1 cellular context compared by ENCODE assay signal in genomic region chr5:136053336-136054121, GRCh38.
TF ChIP-seq lines count a peak whose summit lies in the region.

No MANE protein-coding gene starts in this region.

TF ChIP-seq in K562, 482 proteins besides CTCF, POLR2A, EP300 and RAD21 (continued from another document):
- TF ChIP-seq, protein P1, sequence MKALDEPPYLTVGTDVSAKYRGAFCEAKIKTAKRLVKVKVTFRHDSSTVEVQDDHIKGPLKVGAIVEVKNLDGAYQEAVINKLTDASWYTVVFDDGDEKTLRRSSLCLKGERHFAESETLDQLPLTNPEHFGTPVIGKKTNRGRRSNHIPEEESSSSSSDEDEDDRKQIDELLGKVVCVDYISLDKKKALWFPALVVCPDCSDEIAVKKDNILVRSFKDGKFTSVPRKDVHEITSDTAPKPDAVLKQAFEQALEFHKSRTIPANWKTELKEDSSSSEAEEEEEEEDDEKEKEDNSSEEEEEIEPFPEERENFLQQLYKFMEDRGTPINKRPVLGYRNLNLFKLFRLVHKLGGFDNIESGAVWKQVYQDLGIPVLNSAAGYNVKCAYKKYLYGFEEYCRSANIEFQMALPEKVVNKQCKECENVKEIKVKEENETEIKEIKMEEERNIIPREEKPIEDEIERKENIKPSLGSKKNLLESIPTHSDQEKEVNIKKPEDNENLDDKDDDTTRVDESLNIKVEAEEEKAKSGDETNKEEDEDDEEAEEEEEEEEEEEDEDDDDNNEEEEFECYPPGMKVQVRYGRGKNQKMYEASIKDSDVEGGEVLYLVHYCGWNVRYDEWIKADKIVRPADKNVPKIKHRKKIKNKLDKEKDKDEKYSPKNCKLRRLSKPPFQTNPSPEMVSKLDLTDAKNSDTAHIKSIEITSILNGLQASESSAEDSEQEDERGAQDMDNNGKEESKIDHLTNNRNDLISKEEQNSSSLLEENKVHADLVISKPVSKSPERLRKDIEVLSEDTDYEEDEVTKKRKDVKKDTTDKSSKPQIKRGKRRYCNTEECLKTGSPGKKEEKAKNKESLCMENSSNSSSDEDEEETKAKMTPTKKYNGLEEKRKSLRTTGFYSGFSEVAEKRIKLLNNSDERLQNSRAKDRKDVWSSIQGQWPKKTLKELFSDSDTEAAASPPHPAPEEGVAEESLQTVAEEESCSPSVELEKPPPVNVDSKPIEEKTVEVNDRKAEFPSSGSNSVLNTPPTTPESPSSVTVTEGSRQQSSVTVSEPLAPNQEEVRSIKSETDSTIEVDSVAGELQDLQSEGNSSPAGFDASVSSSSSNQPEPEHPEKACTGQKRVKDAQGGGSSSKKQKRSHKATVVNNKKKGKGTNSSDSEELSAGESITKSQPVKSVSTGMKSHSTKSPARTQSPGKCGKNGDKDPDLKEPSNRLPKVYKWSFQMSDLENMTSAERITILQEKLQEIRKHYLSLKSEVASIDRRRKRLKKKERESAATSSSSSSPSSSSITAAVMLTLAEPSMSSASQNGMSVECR (CRISPR knock-in tag; IDR thresholded peaks at IDR 0.05), result no peak
- TF ChIP-seq SRSF7 (optimal IDR thresholded peaks at IDR 0.05; ENCODE audit: low read depth, low read length) (no peak), JUND (IDR thresholded peaks at IDR 0.05; ENCODE audit: borderline replicate concordance, low read depth, low read length) (peak; percentile 40; the same call in 1 of the 2 replicates), JUND (tag; IDR thresholded peaks at IDR 0.05; ENCODE audit: borderline replicate concordance, low read depth, low read length) (peak; percentile 17; the same call in 1 of the 3 replicates), PYGO2 (tag; IDR thresholded peaks at IDR 0.05) (no peak), MECOM (CRISPR knock-in tag; IDR thresholded peaks at IDR 0.05) (no peak), TRIM28 (IDR thresholded peaks at IDR 0.05) (no peak), ZNF23 (CRISPR knock-in tag; IDR thresholded peaks at IDR 0.05) (no peak), OTX1 (CRISPR knock-in tag; IDR thresholded peaks at IDR 0.05) (no peak), ZNF3 (CRISPR knock-in tag; IDR thresholded peaks at IDR 0.05) (no peak), CREM (IDR thresholded peaks at IDR 0.05; ENCODE audit: low read depth) (peak; percentile 32; the same call in 1 of the 2 replicates), ZC3H11A (IDR thresholded peaks at IDR 0.05; ENCODE audit: low read depth, low read length) (no peak), BHLHE40 (IDR thresholded peaks at IDR 0.05; ENCODE audit: low read length) (peak; percentile 54; the same call in 1 of the 2 replicates), DMBX1 (CRISPR knock-in tag; IDR thresholded peaks at IDR 0.05; ENCODE audit: borderline replicate concordance) (no peak), FUS (optimal IDR thresholded peaks at IDR 0.05; ENCODE audit: low read depth, low read length) (no peak), FOXA1 (IDR thresholded peaks at IDR 0.05; ENCODE audit: borderline replicate concordance) (no peak), PHF8 (IDR thresholded peaks at IDR 0.05; ENCODE audit: borderline replicate concordance, low read length) (no peak), ZNF282 (CRISPR knock-in tag; IDR thresholded peaks at IDR 0.05) (no peak), CCAR2 (IDR thresholded peaks at IDR 0.05; ENCODE audit: low read depth, low read length) (no peak), PTRF (tag; IDR thresholded peaks at IDR 0.05) (no peak), GABPA (tag; conservative IDR thresholded peaks at IDR 0.05; ENCODE audit: low read depth) (no peak), NBN (IDR thresholded peaks at IDR 0.05; ENCODE audit: low read depth) (no peak), HOXB6 (CRISPR knock-in tag; IDR thresholded peaks at IDR 0.05; ENCODE audit: borderline replicate concordance) (no peak), HMGXB4 (CRISPR knock-in tag; IDR thresholded peaks at IDR 0.05) (no peak), ZKSCAN3 (CRISPR knock-in tag; IDR thresholded peaks at IDR 0.05) (no peak), CREB5 (CRISPR knock-in tag; IDR thresholded peaks at IDR 0.05) (no peak), MAFK (IDR thresholded peaks at IDR 0.05; ENCODE audit: low read length) (no peak), ZEB2 (IDR thresholded peaks at IDR 0.05) (no peak), CHD2 (IDR thresholded peaks at IDR 0.05; ENCODE audit: low read depth, low read length) (no peak), ZNF384 (IDR thresholded peaks at IDR 0.05; ENCODE audit: low read depth, low read length) (no peak), NONO (IDR thresholded peaks at IDR 0.05; ENCODE audit: low read depth in 2 of 2, low read length in 1 of 2) (no peak), PCBP1 (IDR thresholded peaks at IDR 0.05; ENCODE audit: low read depth, low read length, poor library complexity, severe bottlenecking) (no peak), ARID1B (IDR thresholded peaks at IDR 0.05) (0 out of 2 replicates have a peak, but pooled peaks have one; percentile 12), BRCA1 (IDR thresholded peaks at IDR 0.05) (no peak), BRCA1 (CRISPR knock-in tag; IDR thresholded peaks at IDR 0.05) (no peak), TEAD4 (IDR thresholded peaks at IDR 0.05; ENCODE audit: low read length) (peak; percentile 36; the same call in 1 of the 2 replicates), TEAD4 (CRISPR knock-in tag; IDR thresholded peaks at IDR 0.05; ENCODE audit: borderline replicate concordance) (no peak), PATZ1 (CRISPR knock-in tag; IDR thresholded peaks at IDR 0.05; ENCODE audit: borderline replicate concordance) (no peak), PBX2 (CRISPR knock-in tag; IDR thresholded peaks at IDR 0.05; ENCODE audit: low read depth) (no peak), PBX2 (tag; conservative IDR thresholded peaks at IDR 0.05; ENCODE audit: low read depth) (0 out of 2 replicates have a peak, but pooled peaks have one; percentile 11), KDM2B (CRISPR knock-in tag; IDR thresholded peaks at IDR 0.05) (no peak), JUN (IDR thresholded peaks at IDR 0.05; ENCODE audit: borderline replicate concordance, low read depth, low read length) (peak; percentile 65; the same call in 1 of the 2 replicates), JUN (CRISPR knock-in tag; IDR thresholded peaks at IDR 0.05; ENCODE audit: borderline replicate concordance) (no peak), MAFG (tag; conservative IDR thresholded peaks at IDR 0.05) (no peak), DACH1 (IDR thresholded peaks at IDR 0.05; ENCODE audit: partially characterized antibody) (no peak), ZNF785 (CRISPR knock-in tag; IDR thresholded peaks at IDR 0.05) (no peak), CBX1 (IDR thresholded peaks at IDR 0.05; ENCODE audit: low read depth) (no peak), RFX1 (IDR thresholded peaks at IDR 0.05) (no peak), ARID2 (IDR thresholded peaks at IDR 0.05) (no peak), FOSL1 (tag; conservative IDR thresholded peaks at IDR 0.05) (peak; percentile 92), KAT7 (CRISPR knock-in tag; IDR thresholded peaks at IDR 0.05; ENCODE audit: borderline replicate concordance) (no peak), ZFP36 (IDR thresholded peaks at IDR 0.05; ENCODE audit: low read depth, low read length, partially characterized antibody) (no peak), FOXP1 (CRISPR knock-in tag; IDR thresholded peaks at IDR 0.05) (no peak), SAFB2 (IDR thresholded peaks at IDR 0.05; ENCODE audit: borderline replicate concordance, low read depth, low read length, severe bottlenecking) (no peak), FOXA3 (CRISPR knock-in tag; conservative IDR thresholded peaks at IDR 0.05 in 1 of 2, IDR thresholded peaks at IDR 0.05 in 1 of 2) (peak in 1 of 2 experiments; percentile 85; a peak in 2 of 4 replicates), TEAD1 (CRISPR knock-in tag; IDR thresholded peaks at IDR 0.05) (peak in 1 of 2 experiments; percentile 54; a peak in 1 of 4 replicates), ZNF124 (CRISPR knock-in tag; IDR thresholded peaks at IDR 0.05) (no peak), MEF2A (IDR thresholded peaks at IDR 0.05; ENCODE audit: control insufficient read depth, low read depth, low read length) (no peak), BACH1 (tag; IDR thresholded peaks at IDR 0.05) (no peak), RB1 (IDR thresholded peaks at IDR 0.05; ENCODE audit: low read depth) (no peak), SOX6 (IDR thresholded peaks at IDR 0.05) (peak; percentile 34; the same call in 1 of the 2 replicates), MIER1 (IDR thresholded peaks at IDR 0.05; ENCODE audit: low read depth) (no peak), ZNF586 (CRISPR knock-in tag; conservative IDR thresholded peaks at IDR 0.05) (no peak), KDM5B (IDR thresholded peaks at IDR 0.05; ENCODE audit: insufficient replicate concordance, low read depth, low read length) (no peak), GTF2E2 (tag; IDR thresholded peaks at IDR 0.05) (no peak)
- TF ChIP-seq, protein P2, sequence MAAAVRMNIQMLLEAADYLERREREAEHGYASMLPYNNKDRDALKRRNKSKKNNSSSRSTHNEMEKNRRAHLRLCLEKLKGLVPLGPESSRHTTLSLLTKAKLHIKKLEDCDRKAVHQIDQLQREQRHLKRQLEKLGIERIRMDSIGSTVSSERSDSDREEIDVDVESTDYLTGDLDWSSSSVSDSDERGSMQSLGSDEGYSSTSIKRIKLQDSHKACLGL (CRISPR knock-in tag; IDR thresholded peaks at IDR 0.05; ENCODE audit: borderline replicate concordance, poor library complexity, severe bottlenecking), result no peak
- TF ChIP-seq, protein P3, sequence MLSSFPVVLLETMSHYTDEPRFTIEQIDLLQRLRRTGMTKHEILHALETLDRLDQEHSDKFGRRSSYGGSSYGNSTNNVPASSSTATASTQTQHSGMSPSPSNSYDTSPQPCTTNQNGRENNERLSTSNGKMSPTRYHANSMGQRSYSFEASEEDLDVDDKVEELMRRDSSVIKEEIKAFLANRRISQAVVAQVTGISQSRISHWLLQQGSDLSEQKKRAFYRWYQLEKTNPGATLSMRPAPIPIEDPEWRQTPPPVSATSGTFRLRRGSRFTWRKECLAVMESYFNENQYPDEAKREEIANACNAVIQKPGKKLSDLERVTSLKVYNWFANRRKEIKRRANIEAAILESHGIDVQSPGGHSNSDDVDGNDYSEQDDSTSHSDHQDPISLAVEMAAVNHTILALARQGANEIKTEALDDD (IDR thresholded peaks at IDR 0.05), result peak; percentile 66; the same call in 1 of the 2 replicates
- TF ChIP-seq, protein P4, sequence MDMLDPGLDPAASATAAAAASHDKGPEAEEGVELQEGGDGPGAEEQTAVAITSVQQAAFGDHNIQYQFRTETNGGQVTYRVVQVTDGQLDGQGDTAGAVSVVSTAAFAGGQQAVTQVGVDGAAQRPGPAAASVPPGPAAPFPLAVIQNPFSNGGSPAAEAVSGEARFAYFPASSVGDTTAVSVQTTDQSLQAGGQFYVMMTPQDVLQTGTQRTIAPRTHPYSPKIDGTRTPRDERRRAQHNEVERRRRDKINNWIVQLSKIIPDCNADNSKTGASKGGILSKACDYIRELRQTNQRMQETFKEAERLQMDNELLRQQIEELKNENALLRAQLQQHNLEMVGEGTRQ (CRISPR knock-in tag; IDR thresholded peaks at IDR 0.05), result no peak
